In genomic region chr3:48556796-48557626, GRCh38 we compare ENCODE assay signal across 8 cellular contexts. TPM values are rescaled to one million over a fixed set of nuclear protein-coding genes. Genes with fewer than 3 reads are reported as not detected.
A peak's percentile ranks its signal among the peaks of the same experiment; 100 is the strongest.
DNase-seq lines count a peak whose midpoint lies in the region; ATAC-seq and TF ChIP-seq lines count a peak whose summit lies in the region.

Gene PFKFB4 (minus strand): TSS chr3:48556803. CDS start chr3:48556777, 26 bp downstream.

- TF ChIP-seq CTCF in GM23338 (conservative IDR thresholded peaks at IDR 0.05; ENCODE audit: low read depth in 2 of 2) = 0 out of 4 replicates have a peak, but pooled peaks of 1 of the 2 experiments have one; percentile 11

- peak within 1 kb of the TSS; percentile 91 for H3K4me2 ChIP-seq in GM23338

- ATAC-seq in GM23338 = peak; percentile 77
- ATAC-seq in naive B cell (ENCODE audit: low read depth in 2 of 2) = peak; percentile 83 to 88
- ATAC-seq in stimulated activated effector memory CD8-positive, alpha-beta T cell treated with anti-CD3 and anti-CD28 coated beads, Interleukin-12 subunit alpha, Interleukin-12 subunit beta, amount 100 ng/mL, for 72 hours = peak; percentile 92

- H3K36me3 Mint-ChIP-seq in GM23338 (ENCODE audit: low read depth) (no peaks in the 10 kb centered on the region; the same call in 2 of the 3 replicates), naive B cell (no peaks in the 10 kb centered on the region)
- H3K36me3 Mint-ChIP-seq in stimulated activated effector memory CD8-positive, alpha-beta T cell treated with anti-CD3 and anti-CD28 coated beads, Interleukin-12 subunit alpha, Interleukin-12 subunit beta, amount 100 ng/mL, for 72 hours = peaks cover 65% of the 10 kb centered on the region

- no peaks in the 10 kb centered on the region for H3K27me3 ChIP-seq in GM23338 (ENCODE audit: insufficient read depth)

- H3K4me3 ChIP-seq in GM23338 = peak within 1 kb of the TSS; percentile 73

- no peaks in the 10 kb centered on the region for H4K20me1 ChIP-seq in GM23338 (replicated peaks; ENCODE audit: insufficient read depth)

- H3F3A ChIP-seq in GM23338 (replicated peaks; ENCODE audit: low read depth) = peaks cover 11% of the 10 kb centered on the region

- H3K27me3 Mint-ChIP-seq in GM23338 (ENCODE audit: insufficient read depth, low read depth, poor library complexity) (peaks cover 16% of the 10 kb centered on the region), naive B cell (no peaks in the 10 kb centered on the region)

- peaks cover 26% of the 10 kb centered on the region for H3K79me2 ChIP-seq in GM23338 (replicated peaks; ENCODE audit: insufficient read depth)

- peaks cover 25% of the 10 kb centered on the region for H3K4me1 ChIP-seq in GM23338 (ENCODE audit: insufficient read depth)

- no peaks in the 10 kb centered on the region for H3K36me3 ChIP-seq in GM23338 (ENCODE audit: insufficient read depth)

- DNase-seq in EH (ENCODE audit: low read depth) (peak; percentile 100), GM23338 (ENCODE audit: low spot score) (peak; percentile 100), Kasumi-1 (lab: John Stamatoyannopoulos, UW) (peak; percentile 98 to 99), RPMI7951 (ENCODE audit: low read depth) (peak; percentile 99), fibroblast of gingiva (ENCODE audit: low read depth) (peak; percentile 99), naive B cell (peak; percentile 99)
- DNase-seq in activated T-helper 1 cell treated with anti-CD3 and anti-CD28 coated beads, Interleukin-2, amount 50 U/mL, for 16 hours (ENCODE audit: low read depth in 1 of 2, low spot score in 1 of 2) = peak; percentile 97 to 98
- peak; percentile 97 to 100 for DNase-seq in stimulated activated effector memory CD8-positive, alpha-beta T cell treated with anti-CD3 and anti-CD28 coated beads, Interleukin-12 subunit alpha, Interleukin-12 subunit beta, amount 100 ng/mL, for 72 hours (ENCODE audit: low spot score in 2 of 2)

- peak within 1 kb of the TSS; percentile 94 for H3K27ac Mint-ChIP-seq in GM23338
- H3K27ac Mint-ChIP-seq in naive B cell = peak within 1 kb of the TSS; percentile 74 to 97 (median 94)
- H3K27ac Mint-ChIP-seq in stimulated activated effector memory CD8-positive, alpha-beta T cell treated with anti-CD3 and anti-CD28 coated beads, Interleukin-12 subunit alpha, Interleukin-12 subunit beta, amount 100 ng/mL, for 72 hours = peak within 1 kb of the TSS; percentile 87

- H3K9me2 ChIP-seq in GM23338 (ENCODE audit: insufficient read depth) = no peaks in the 10 kb centered on the region

- H3K4me1 Mint-ChIP-seq in GM23338 = peaks cover 46% of the 10 kb centered on the region
- peaks cover 34 to 50% (median 34%) of the 10 kb centered on the region in 3 donors for H3K4me1 Mint-ChIP-seq in naive B cell
- H3K4me1 Mint-ChIP-seq in stimulated activated effector memory CD8-positive, alpha-beta T cell treated with anti-CD3 and anti-CD28 coated beads, Interleukin-12 subunit alpha, Interleukin-12 subunit beta, amount 100 ng/mL, for 72 hours = peaks cover 67% of the 10 kb centered on the region

- H3K9me3 Mint-ChIP-seq in GM23338 (no peaks in the 10 kb centered on the region; the same call in 2 of the 3 replicates), naive B cell (no peaks in the 10 kb centered on the region)
- no peaks in the 10 kb centered on the region for H3K9me3 Mint-ChIP-seq in stimulated activated effector memory CD8-positive, alpha-beta T cell treated with anti-CD3 and anti-CD28 coated beads, Interleukin-12 subunit alpha, Interleukin-12 subunit beta, amount 100 ng/mL, for 72 hours

- H2AFZ ChIP-seq in GM23338 = peak within 1 kb of the TSS; percentile 83; the same call in 1 of the 2 replicates

- peak within 1 kb of the TSS; percentile 86 for H3K4me3 Mint-ChIP-seq in GM23338
- peak within 1 kb of the TSS; percentile 81 to 97 (median 89) for H3K4me3 Mint-ChIP-seq in naive B cell
- H3K4me3 Mint-ChIP-seq in stimulated activated effector memory CD8-positive, alpha-beta T cell treated with anti-CD3 and anti-CD28 coated beads, Interleukin-12 subunit alpha, Interleukin-12 subunit beta, amount 100 ng/mL, for 72 hours = peak within 1 kb of the TSS; percentile 79

- peak within 1 kb of the TSS; percentile 93 for H3K27ac ChIP-seq in GM23338 (ENCODE audit: low read depth)

TF ChIP-seq in GM23338, 12 proteins besides CTCF, POLR2A, EP300 and RAD21:
- TF ChIP-seq, protein P1, sequence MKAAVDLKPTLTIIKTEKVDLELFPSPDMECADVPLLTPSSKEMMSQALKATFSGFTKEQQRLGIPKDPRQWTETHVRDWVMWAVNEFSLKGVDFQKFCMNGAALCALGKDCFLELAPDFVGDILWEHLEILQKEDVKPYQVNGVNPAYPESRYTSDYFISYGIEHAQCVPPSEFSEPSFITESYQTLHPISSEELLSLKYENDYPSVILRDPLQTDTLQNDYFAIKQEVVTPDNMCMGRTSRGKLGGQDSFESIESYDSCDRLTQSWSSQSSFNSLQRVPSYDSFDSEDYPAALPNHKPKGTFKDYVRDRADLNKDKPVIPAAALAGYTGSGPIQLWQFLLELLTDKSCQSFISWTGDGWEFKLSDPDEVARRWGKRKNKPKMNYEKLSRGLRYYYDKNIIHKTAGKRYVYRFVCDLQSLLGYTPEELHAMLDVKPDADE (IDR thresholded peaks at IDR 0.05) = 0 out of 2 replicates have a peak, but pooled peaks have one; percentile 19
- TF ChIP-seq NANOG (IDR thresholded peaks at IDR 0.05; ENCODE audit: borderline replicate concordance) (no peak), POLR2AphosphoS5 (IDR thresholded peaks at IDR 0.05; ENCODE audit: low read depth) (peak; percentile 92)
TF ChIP-seq in GM23338: peak in this region for 2.

RNA-seq across cellular contexts. Expression of gene PFKFB4, which starts in this region (rescaled TPM):
- 15.0 and 22.9 TPM in 2 replicates for total RNA-seq in GM23338 (2014; rRNA removed; shearing (Covaris generic))
- polyA plus RNA-seq in GM23338 (2016; fragmentation: Nextera tagmentation; extraction: Ambion mirVana) = 7.6 and 8.6 TPM in 2 replicates
- total RNA-seq in RPMI7951 (2014; rRNA removed; shearing (Covaris generic)) = 41.2 and 56.9 TPM in 2 replicates
- 1 to 10 TPM in 1 of 6 donors, under 1 TPM in 4, not detected in 1; 0.60 to 1.7 (median 0.73) TPM for polyA plus RNA-seq in naive B cell (ENCODE audit: low read depth in 6 of 6)

Comparison
In these comparisons a context has a peak if more than half of its experiments do, and no peak if none do; other contexts are left out.
1. Peak in every context shown above with its lines: DNase-seq, ATAC-seq, H3K4me3 ChIP-seq and H3K27ac ChIP-seq.